23 cellular contexts compared by ENCODE assay signal in genomic region chr16:24001706-24002105, GRCh38.
"Had no signal": no experiment of that assay in that cellular context is flagged by ENCODE, and none has a peak within 500 bp of the region (broad histone marks: within the 10 kb centered on the region; RNA-seq: fewer than 3 reads in every experiment).

No MANE protein-coding gene starts in this region.

- H3K9me3 ChIP-seq: lower lobe of right lung, mucosa of descending colon, prostate gland, right atrium auricular region, sigmoid colon, thoracic aorta, transverse colon, upper lobe of right lung, uterus had no signal

- H3K4me3 ChIP-seq: dorsolateral prefrontal cortex, lower lobe of right lung, mucosa of descending colon, neural progenitor cell, prostate gland, right atrium auricular region, sigmoid colon, thoracic aorta, transverse colon, upper lobe of right lung, uterus had no signal

- H3K4me2 ChIP-seq: neural progenitor cell had no signal

- H3K36me3 ChIP-seq: lower lobe of right lung, neural progenitor cell, prostate gland, right atrium auricular region, sigmoid colon, thoracic aorta, transverse colon, upper lobe of right lung, uterus had no signal

- ATAC-seq: left ventricle myocardium superior; lower lobe of right lung; mucosa of descending colon; naive thymus-derived CD4-positive, alpha-beta T cell; upper lobe of right lung had no signal

- H3K27ac ChIP-seq: dorsolateral prefrontal cortex, lower lobe of right lung, neural progenitor cell, prostate gland, right atrium auricular region, sigmoid colon, thoracic aorta, transverse colon, upper lobe of right lung, uterus had no signal

- DNase-seq: dorsolateral prefrontal cortex; effector CD4-positive, alpha-beta T cell; head of caudate nucleus; left ventricle myocardium superior; lower lobe of right lung; mesenchymal stem cell; mucosa of descending colon; naive thymus-derived CD4-positive, alpha-beta T cell; sigmoid colon; stimulated activated CD4-positive, alpha-beta T cell treated with anti-CD3 and anti-CD28 coated beads, Interleukin-2, amount 100 ng/mL, for 24 hours; stimulated activated CD4-positive, alpha-beta T cell treated with anti-CD3 and anti-CD28 coated beads, Interleukin-4, amount 100 ng/mL, for 4 hours; stimulated activated naive CD4-positive, alpha-beta T cell treated with Interleukin-2 at 50 U/mL for 16 hours; transverse colon; upper lobe of right lung; uterus had no signal

- H3K9ac ChIP-seq: neural progenitor cell had no signal

- H3K4me1 Mint-ChIP-seq: mesothelial cell of epicardium, nephron, neural progenitor cell had no signal

- H3K27ac Mint-ChIP-seq: mesothelial cell of epicardium, nephron, neural progenitor cell had no signal

- H3K27me3 Mint-ChIP-seq: naive thymus-derived CD4-positive, alpha-beta T cell had no signal

- H3K27me3 ChIP-seq: dorsolateral prefrontal cortex, neural progenitor cell, right atrium auricular region, sigmoid colon, transverse colon, upper lobe of right lung, uterus had no signal

- H3K4me3 Mint-ChIP-seq: mesothelial cell of epicardium; naive thymus-derived CD4-positive, alpha-beta T cell; nephron; neural progenitor cell had no signal

- H3K9me3 Mint-ChIP-seq: mesothelial cell of epicardium, nephron, neural progenitor cell had no signal

- FAIRE-seq: colon, keratinocyte had no signal

- H3K4me1 ChIP-seq: lower lobe of right lung, neural progenitor cell, prostate gland, right atrium auricular region, sigmoid colon, transverse colon, upper lobe of right lung, uterus had no signal

- H3K36me3 Mint-ChIP-seq: mesothelial cell of epicardium, neural progenitor cell had no signal

- H2AFZ ChIP-seq: neural progenitor cell had no signal
